8 cellular contexts compared by ENCODE assay signal in the genomic region with DNA sequence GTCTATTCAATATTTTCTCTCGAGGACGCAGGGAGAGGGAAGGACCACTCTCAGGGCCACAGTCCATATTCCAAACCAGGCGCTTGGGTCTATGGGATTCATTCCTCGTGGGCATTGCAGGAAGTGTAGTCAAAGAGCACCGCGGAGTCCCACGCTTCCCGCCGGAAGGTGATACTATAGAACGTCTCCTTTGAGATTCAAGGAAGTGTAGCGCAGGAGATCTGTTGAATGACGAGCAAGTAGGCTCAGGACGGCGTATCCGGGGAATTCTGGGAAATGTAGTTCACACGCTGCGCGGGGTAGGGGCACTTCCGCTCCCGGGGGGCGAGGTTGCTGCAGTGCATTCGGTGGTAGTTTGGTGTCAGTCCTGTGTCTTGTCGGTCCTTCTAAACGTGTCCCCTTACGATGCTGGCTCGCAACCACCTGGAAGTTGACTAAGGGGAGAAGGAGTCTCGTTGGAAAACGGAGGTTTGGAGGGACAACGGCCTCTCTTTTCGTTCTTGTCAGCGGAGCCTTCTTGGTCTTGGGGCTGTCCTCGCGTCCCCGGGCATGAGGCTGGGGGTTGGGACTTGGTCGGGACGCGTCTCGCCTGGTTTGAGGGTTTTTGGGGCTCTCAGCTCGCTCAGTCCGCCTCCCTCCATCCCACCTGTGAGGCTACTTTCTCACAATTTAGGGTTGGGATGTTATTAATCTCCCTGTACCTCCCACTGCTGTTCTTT. TPM values are rescaled to one million over a fixed set of nuclear protein-coding genes. Genes with fewer than 3 reads are reported as not detected.
DNase-seq lines count a peak whose midpoint lies in the region; ATAC-seq and TF ChIP-seq lines count a peak whose summit lies in the region.

A gene (plus strand): TSS at position 336 of the 719 bp plus-strand sequence. CDS start 4,231 bp downstream, outside the sequence.

- no peak for TF ChIP-seq CTCF in choroid plexus epithelial cell (conservative IDR thresholded peaks at IDR 0.05; ENCODE audit: low read depth, low read length)

- peaks cover 2% of the 10 kb centered on the region for H3K27me3 Mint-ChIP-seq in activated CD4-positive, alpha-beta T cell treated with anti-CD3 and anti-CD28 coated beads for 36 hours

- H3K4me3 Mint-ChIP-seq in activated CD4-positive, alpha-beta T cell treated with anti-CD3 and anti-CD28 coated beads for 36 hours = peak within 1 kb of the TSS; percentile 83

- intact Hi-C loops in activated CD4-positive, alpha-beta T cell treated with anti-CD3 and anti-CD28 coated beads for 36 hours (cut with DNase I, micrococcal nuclease) = loop anchor here in 1 of 2 experiments (1.0 to 2.0 kb wide), 12 partner anchors 22 to 428 kb away; a partner anchor contains a TSS

- DNase-seq in 8988T (peak; percentile 40), NCI-H226 (peak; percentile 88), choroid plexus epithelial cell (ENCODE audit: low read depth) (peak; percentile 84), kidney tubule cell (ENCODE audit: low spot score) (peak; percentile 88)
- DNase-seq in activated CD4-positive, alpha-beta T cell treated with anti-CD3 and anti-CD28 coated beads for 36 hours = peak; percentile 88
- DNase-seq in stimulated activated CD4-positive, alpha-beta T cell treated with anti-CD3 and anti-CD28 coated beads, Interleukin-15, amount 100 ng/mL, for 48 hours (ENCODE audit: low read depth in 2 of 2) = peak; percentile 68 to 81

- peak within 1 kb of the TSS; percentile 78 for H3K27ac Mint-ChIP-seq in activated CD4-positive, alpha-beta T cell treated with anti-CD3 and anti-CD28 coated beads for 36 hours

- peak within 1 kb of the TSS; percentile 83 for H3K4me3 ChIP-seq in choroid plexus epithelial cell (ENCODE audit: low read depth, low read length)

- ATAC-seq in GM18519 (IDR thresholded peaks at IDR 0.05; ENCODE audit: low FRiP score, unreplicated experiment) (peak; percentile 72), HG03097 (IDR thresholded peaks at IDR 0.05; ENCODE audit: low FRiP score, unreplicated experiment) (peak; percentile 90)
- ATAC-seq in activated CD4-positive, alpha-beta T cell treated with anti-CD3 and anti-CD28 coated beads for 36 hours = peak; percentile 99

- H3K9me3 Mint-ChIP-seq in activated CD4-positive, alpha-beta T cell treated with anti-CD3 and anti-CD28 coated beads for 36 hours (ENCODE audit: low read depth) = peaks cover 32% of the 10 kb centered on the region

- POLR2A ChIA-PET in activated CD4-positive, alpha-beta T cell treated with anti-CD3 and anti-CD28 coated beads for 36 hours (lab: Charles Lee) = interaction anchor here (0.6 kb wide), 1 partner anchor 170 kb away, joined by 5 read pairs; no protein-coding TSS in a partner anchor

- CTCF ChIA-PET in activated CD4-positive, alpha-beta T cell treated with anti-CD3 and anti-CD28 coated beads for 36 hours (lab: Charles Lee) = interaction anchor here (0.6 to 1.4 kb wide), 4 partner anchors 23 to 516 kb away, joined by 3 to 4 read pairs (median 4); no protein-coding TSS in a partner anchor

- H3K36me3 Mint-ChIP-seq in activated CD4-positive, alpha-beta T cell treated with anti-CD3 and anti-CD28 coated beads for 36 hours (ENCODE audit: low read depth) = peaks cover 28% of the 10 kb centered on the region

- H3K4me1 Mint-ChIP-seq in activated CD4-positive, alpha-beta T cell treated with anti-CD3 and anti-CD28 coated beads for 36 hours = peaks cover 23% of the 10 kb centered on the region

RNA-seq across cellular contexts. Expression of the gene that starts here (rescaled TPM):
- total RNA-seq in activated CD4-positive, alpha-beta T cell treated with anti-CD3 and anti-CD28 coated beads for 36 hours = 1 to 10 TPM; 2.1 TPM

Comparison
In these comparisons a context has a peak if more than half of its experiments do, and no peak if none do; other contexts are left out.
1. Peak in every context shown above with its lines: DNase-seq, ATAC-seq and H3K4me3 ChIP-seq.